In the genomic region with DNA sequence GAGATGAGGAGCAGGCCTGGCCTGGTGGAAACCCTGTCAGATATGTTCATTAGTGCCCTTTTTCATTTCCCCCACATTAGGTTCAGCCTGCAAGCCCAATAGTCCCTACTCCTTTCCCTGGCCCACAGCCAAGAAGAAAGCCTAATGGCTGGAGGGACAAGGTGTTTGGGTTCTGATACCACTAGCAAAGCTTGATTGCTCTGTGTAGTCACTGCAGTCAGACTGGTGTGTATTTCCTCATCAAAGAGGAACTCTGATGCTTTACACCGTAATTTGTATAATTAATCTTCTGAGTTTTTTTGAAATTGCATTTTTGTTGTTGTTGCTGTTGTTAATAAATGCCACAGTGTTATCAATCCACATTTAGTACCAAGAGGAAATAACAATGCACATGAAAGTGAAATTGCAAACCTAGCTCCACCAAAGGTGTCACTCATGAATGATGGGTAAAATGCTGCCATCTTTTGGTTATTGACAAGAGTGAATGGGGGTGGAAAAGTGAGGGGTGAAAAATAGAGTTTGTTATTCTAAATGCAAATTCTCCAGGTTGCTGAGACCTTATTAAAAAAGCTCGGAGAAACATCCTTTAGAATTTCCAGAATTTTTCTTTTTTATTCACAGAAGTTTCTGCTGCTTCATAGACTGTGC, we compare ENCODE assay signal across 1 cellular context.
TF ChIP-seq lines count a peak whose summit lies in the region.

No MANE protein-coding gene starts in this region.

TF ChIP-seq in H1, 55 proteins besides CTCF, POLR2A, EP300 and RAD21 (continued from another document):
- TF ChIP-seq CHD7 (IDR thresholded peaks at IDR 0.05; ENCODE audit: insufficient replicate concordance, low read length) = no peak
- no peak for TF ChIP-seq RNF2 (IDR thresholded peaks at IDR 0.05; ENCODE audit: borderline replicate concordance, low read depth, low read length, missing control alignments, poor library complexity, severe bottlenecking)
- TF ChIP-seq HDAC2 (IDR thresholded peaks at IDR 0.05; ENCODE audit: borderline replicate concordance in 1 of 2, low read depth in 2 of 2, low read length in 2 of 2) = no peak
- TF ChIP-seq ZNF274 (IDR thresholded peaks at IDR 0.05; ENCODE audit: borderline replicate concordance, extremely low read depth, low read length) = no peak
- TF ChIP-seq TAF1 (IDR thresholded peaks at IDR 0.05; ENCODE audit: low read depth, low read length) = no peak
- TF ChIP-seq GABPA (IDR thresholded peaks at IDR 0.05; ENCODE audit: borderline replicate concordance, insufficient read depth, low read length) = no peak
- no peak for TF ChIP-seq EGR1 (IDR thresholded peaks at IDR 0.05; ENCODE audit: borderline replicate concordance, low read depth, low read length)
- no peak for TF ChIP-seq CBX8 (IDR thresholded peaks at IDR 0.05; ENCODE audit: borderline replicate concordance, low read depth, low read length)
